In the genomic region with DNA sequence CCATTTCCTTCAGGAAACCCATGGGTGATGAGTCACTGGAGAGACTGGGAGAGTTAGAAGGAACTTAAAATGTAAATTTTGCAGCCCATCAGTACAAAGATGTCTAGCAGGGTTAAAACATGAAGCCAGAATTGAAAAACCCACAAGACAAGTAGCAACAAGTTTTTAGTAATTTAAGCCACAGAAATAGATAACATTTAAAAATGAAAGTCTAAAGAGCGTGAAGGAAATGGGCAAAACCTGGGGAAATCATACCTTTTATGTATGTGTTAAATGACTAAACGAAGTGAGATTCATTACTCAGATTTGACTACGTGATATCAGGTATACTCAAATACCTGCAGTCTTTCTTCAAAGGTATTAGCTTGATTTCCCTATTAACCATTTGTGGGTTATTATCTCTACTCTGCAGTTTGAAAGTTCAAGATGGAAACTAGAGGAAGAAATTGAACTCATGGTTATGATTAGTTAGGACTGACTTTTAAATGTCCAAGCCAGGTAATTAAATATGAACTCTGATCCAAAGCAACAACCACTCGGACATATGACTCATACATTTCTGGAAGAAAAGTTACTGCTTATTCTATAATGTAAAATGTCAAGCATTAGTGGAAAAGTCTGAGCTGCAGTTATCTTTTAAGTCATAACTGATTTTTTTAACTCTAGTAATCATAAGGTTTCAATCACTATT, we compare ENCODE assay signal across 10 cellular contexts.
A peak's percentile ranks its signal among the peaks of the same experiment; 100 is the strongest.
DNase-seq lines count a peak whose midpoint lies in the region; ATAC-seq and TF ChIP-seq lines count a peak whose summit lies in the region.
"Had no signal": no experiment of that assay in that cellular context is flagged by ENCODE, and none has a peak within 500 bp of the region (broad histone marks: within the 10 kb centered on the region; RNA-seq: fewer than 3 reads in every experiment).

No MANE protein-coding gene starts in this region.

- H3K27ac ChIP-seq in dorsolateral prefrontal cortex: peak overlapping the region in 1 of 59 donors; percentile 22

- H3K4me3 ChIP-seq in dorsolateral prefrontal cortex: no peak overlapping the region

- CTCF ChIA-PET in activated B cell treated with CpG ODN at 0.5 μM for 24 hours (lab: Charles Lee): interaction anchor here (1.2 kb wide), 1 partner anchor 47 kb away, joined by 3 read pairs; no protein-coding TSS in a partner anchor

- peak overlapping the region; percentile 11 for H3K4me3 Mint-ChIP-seq in activated B cell treated with CpG ODN at 0.5 μM for 24 hours
- peak overlapping the region; percentile 77 for H3K4me3 Mint-ChIP-seq in natural killer cell

- no peaks in the 10 kb centered on the region for H3K27me3 ChIP-seq in dorsolateral prefrontal cortex

- H3K36me3 Mint-ChIP-seq in activated B cell treated with CpG ODN at 0.5 μM for 24 hours (ENCODE audit: low read depth) (no peaks in the 10 kb centered on the region), natural killer cell (no peaks in the 10 kb centered on the region)

- H3K4me1 Mint-ChIP-seq in activated B cell treated with CpG ODN at 0.5 μM for 24 hours (peaks cover 53% of the 10 kb centered on the region), natural killer cell (peaks cover 69 to 74% of the 10 kb centered on the region in 2 donors)

- DNase-seq in activated B cell treated with CpG ODN at 0.5 μM for 24 hours: no peak
- DNase-seq in natural killer cell: no peak
- no peak for DNase-seq in iPS-NIHi11 (ENCODE audit: low spot score)
- no peak for DNase-seq in dorsolateral prefrontal cortex
- DNase-seq: hippocampal formation, NCI-H524 had no signal

- peak overlapping the region; percentile 61 for H3K27ac Mint-ChIP-seq in activated B cell treated with CpG ODN at 0.5 μM for 24 hours
- peak overlapping the region; percentile 74 to 75 for H3K27ac Mint-ChIP-seq in natural killer cell

- peak; percentile 49 for ATAC-seq in GM18867 (IDR thresholded peaks at IDR 0.05; ENCODE audit: unreplicated experiment)
- peak; percentile 33 for ATAC-seq in HG02884 (IDR thresholded peaks at IDR 0.05; ENCODE audit: unreplicated experiment)
- ATAC-seq in activated B cell treated with CpG ODN at 0.5 μM for 24 hours (ENCODE audit: low read depth): peak; percentile 19
- peak; percentile 37 to 50 (median 40) for ATAC-seq in natural killer cell
- ATAC-seq in esophagus mucosa: no peak
- ATAC-seq in GM18909 (IDR thresholded peaks at IDR 0.05; ENCODE audit: poor library complexity, unreplicated experiment): no peak

- POLR2A ChIA-PET in activated B cell treated with CpG ODN at 0.5 μM for 24 hours (lab: Charles Lee): interaction anchor here (2.0 kb wide), 1 partner anchor 84 kb away, joined by 13 read pairs; a partner anchor contains a TSS

- H3K27me3 Mint-ChIP-seq in activated B cell treated with CpG ODN at 0.5 μM for 24 hours (no peaks in the 10 kb centered on the region), natural killer cell (ENCODE audit: low read depth in 2 of 2) (no peaks in the 10 kb centered on the region)

- TF ChIP-seq CTCF in activated B cell treated with CpG ODN at 0.5 μM for 24 hours (IDR thresholded peaks at IDR 0.05) (no peak), natural killer cell (IDR thresholded peaks at IDR 0.05) (no peak), dorsolateral prefrontal cortex (IDR thresholded peaks at IDR 0.05 in 54 of 56, conservative IDR thresholded peaks at IDR 0.05 in 2 of 56; ENCODE audit: low read depth in 1 of 56, partially characterized antibody in 56 of 56) (no peak)

- H3K9me3 Mint-ChIP-seq in activated B cell treated with CpG ODN at 0.5 μM for 24 hours: no peaks in the 10 kb centered on the region
- no peaks in the 10 kb centered on the region for H3K9me3 Mint-ChIP-seq in natural killer cell

- intact Hi-C loops in activated B cell treated with CpG ODN at 0.5 μM for 24 hours (cut with micrococcal nuclease): loop anchor here (5.0 kb wide), 1 partner anchor 83 kb away; a partner anchor contains a TSS
- intact Hi-C loops in natural killer cell (cut with micrococcal nuclease): no loop called here
- intact Hi-C loops in dorsolateral prefrontal cortex (cut with DNase I): no loop called here

Comparison
In these comparisons a context has a peak if more than half of its experiments do, and no peak if none do; other contexts are left out.
1. ATAC-seq: peak in GM18867 (single experiment), HG02884 (single experiment), activated B cell treated with CpG ODN at 0.5 μM for 24 hours (single experiment) and natural killer cell (3 of 3); none in esophagus mucosa (single experiment) and GM18909 (single experiment).